ENCODE assay signal across 8 cellular contexts in genomic region chr14:67426983-67427601, GRCh38. TPM values are rescaled to one million over a fixed set of nuclear protein-coding genes. Genes with fewer than 3 reads are reported as not detected.
DNase-seq lines count a peak whose midpoint lies in the region; ATAC-seq, FAIRE-seq and TF ChIP-seq lines count a peak whose summit lies in the region.

No MANE protein-coding gene starts in this region.

- TF ChIP-seq CTCF in D721Med (IDR thresholded peaks at IDR 0.05; ENCODE audit: insufficient read depth, missing control alignments): peak; percentile 91
- TF ChIP-seq CTCF in colonic mucosa (IDR thresholded peaks at IDR 0.05): peak; percentile 68
- TF ChIP-seq CTCF in right lobe of liver (IDR thresholded peaks at IDR 0.05): peak; percentile 72 to 78 (median 74)

- no peak overlapping the region for H3K27ac ChIP-seq in colonic mucosa
- H3K27ac ChIP-seq in right lobe of liver: no peak overlapping the region

- no peak overlapping the region for H3K9ac ChIP-seq in colonic mucosa (ENCODE audit: low read depth in 2 of 2, low read length in 2 of 2)

- intact Hi-C loops in colonic mucosa (cut with DNase I) (loop anchor here (5.0 to 10.0 kb wide), 3 partner anchors 145 to 278 kb away; partner anchors contain the start of gene RDH12), right lobe of liver (cut with DNase I) (loop anchor here (5.0 to 10.0 kb wide), 2 partner anchors 145 to 148 kb away; no protein-coding TSS in a partner anchor)

- no peaks in the 10 kb centered on the region for H3K9me3 ChIP-seq in colonic mucosa
- no peaks in the 10 kb centered on the region for H3K9me3 ChIP-seq in right lobe of liver

- peaks cover 9% of the 10 kb centered on the region for H3K4me1 ChIP-seq in colonic mucosa
- H3K4me1 ChIP-seq in right lobe of liver: no peaks in the 10 kb centered on the region

- H3K27me3 ChIP-seq in colonic mucosa (no peaks in the 10 kb centered on the region), right lobe of liver (no peaks in the 10 kb centered on the region)

- no peak overlapping the region for H3K4me3 ChIP-seq in colonic mucosa
- no peak overlapping the region for H3K4me3 ChIP-seq in right lobe of liver

- WGBS in right lobe of liver (ENCODE audit: insufficient coverage, low coverage, low lambda C conversion rate, missing lambda C conversion rate): 30% methylated on average over 16 of the region's 29 CpGs

- peak; percentile 68 for ATAC-seq in HG02798 (IDR thresholded peaks at IDR 0.05; ENCODE audit: poor library complexity, unreplicated experiment)
- peak; percentile 91 to 95 (median 93) for ATAC-seq in right lobe of liver
- no peak for ATAC-seq in GM21390 (IDR thresholded peaks at IDR 0.05; ENCODE audit: unreplicated experiment)

- DNase-seq in D721Med (ENCODE audit: insufficient read length, low spot score): peak; percentile 72
- peak; percentile 79 for DNase-seq in NCI-H510A treated with DMSO at 0.1 percent for 48 hours (lab: John Stamatoyannopoulos, UW)
- peak; percentile 65 to 75 for DNase-seq in activated CD4-positive, alpha-beta T cell treated with anti-CD3 and anti-CD28 coated beads for 4 hours
- DNase-seq in colonic mucosa: peak; percentile 83
- peak; percentile 68 to 73 (median 69) for DNase-seq in right lobe of liver
- peak; percentile 37 to 49 (median 48) for DNase-seq in stimulated activated CD4-positive, alpha-beta T cell treated with anti-CD3 and anti-CD28 coated beads, TNF-alpha, amount 100 ng/mL, for 4 hours (ENCODE audit: low read depth in 3 of 3)

- H3K36me3 ChIP-seq in colonic mucosa: no peaks in the 10 kb centered on the region
- H3K36me3 ChIP-seq in right lobe of liver: no peaks in the 10 kb centered on the region

- no peak for TF ChIP-seq POLR2A in right lobe of liver (IDR thresholded peaks at IDR 0.05)

- FAIRE-seq in D721Med (lab: Jason Lieb, UNC): no peak

RNA-seq across cellular contexts. Expression of gene PLEK2, which starts 15.1 kb away (rescaled TPM):
- total RNA-seq in colonic mucosa (10 to 100 TPM; 71.6 to 84.0 TPM), right lobe of liver (10 to 100 TPM in 4 of 6 experiments, 1 to 10 TPM in 2; 8.3 to 16.2 (median 12.1) TPM)

Comparison
In these comparisons a context has a peak if more than half of its experiments do, and no peak if none do; other contexts are left out.
1. RNA of gene PLEK2, which starts 15.1 kb away (total RNA-seq): 71.6 to 84.0 TPM in colonic mucosa; 8.3 to 16.2 TPM in right lobe of liver; every median in the first group is over 4 times any median in the second.
2. Peak in every context shown above with its lines, with median percentiles within 50 percentile points of each other: DNase-seq and CTCF ChIP-seq.